Comparison of ENCODE assay signal across 10 cellular contexts in genomic region chr7:74604326-74605020, GRCh38. TPM values are rescaled to one million over a fixed set of nuclear protein-coding genes. Genes with fewer than 3 reads are reported as not detected.
DNase-seq lines count a peak whose midpoint lies in the region; ATAC-seq and TF ChIP-seq lines count a peak whose summit lies in the region.
"Had no signal": no experiment of that assay in that cellular context is flagged by ENCODE, and none has a peak within 500 bp of the region (broad histone marks: within the 10 kb centered on the region; RNA-seq: fewer than 3 reads in every experiment).

No MANE protein-coding gene starts in this region.

- TF ChIP-seq RAD21 in Ishikawa (IDR thresholded peaks at IDR 0.05; ENCODE audit: low read depth) = no peak

- no peak for TF ChIP-seq POLR2A in GM18505 (IDR thresholded peaks at IDR 0.05; ENCODE audit: borderline replicate concordance, extremely low read depth, insufficient read depth, insufficient read length)

- H3K9me3 ChIP-seq in CD4-positive, CD25-positive, alpha-beta regulatory T cell (ENCODE audit: control insufficient read depth in 2 of 2, low read length in 2 of 2) = no peaks in the 10 kb centered on the region
- H3K9me3 ChIP-seq in ectodermal cell (ENCODE audit: control insufficient read depth, low read length) = no peaks in the 10 kb centered on the region

- H3K27me3 ChIP-seq in CD4-positive, CD25-positive, alpha-beta regulatory T cell (ENCODE audit: control insufficient read depth, insufficient read depth, low read length) = no peaks in the 10 kb centered on the region
- H3K27me3 ChIP-seq in ectodermal cell (ENCODE audit: control insufficient read depth, insufficient read depth, low read length, poor library complexity, severe bottlenecking) = no peaks in the 10 kb centered on the region

- no peak overlapping the region for H3K4me3 ChIP-seq in CD4-positive, CD25-positive, alpha-beta regulatory T cell (ENCODE audit: low read depth, low read length)
- no peak overlapping the region for H3K4me3 ChIP-seq in ectodermal cell (ENCODE audit: insufficient read depth, low read depth, low read length)

- H3K36me3 Mint-ChIP-seq in CD4-positive, CD25-positive, alpha-beta regulatory T cell = no peaks in the 10 kb centered on the region
- H3K36me3 Mint-ChIP-seq in nephron progenitor cell (ENCODE audit: low read depth) = peaks cover 33% of the 10 kb centered on the region

- TF ChIP-seq CTCF in nephron progenitor cell (IDR thresholded peaks at IDR 0.05) = no peak

- H3K36me3 ChIP-seq in CD4-positive, CD25-positive, alpha-beta regulatory T cell (ENCODE audit: control insufficient read depth, insufficient read depth, low read length) = no peaks in the 10 kb centered on the region
- H3K36me3 ChIP-seq in ectodermal cell (ENCODE audit: control insufficient read depth, insufficient read depth, low read length) = peaks cover 11% of the 10 kb centered on the region

- no peaks in the 10 kb centered on the region for H3K27me3 Mint-ChIP-seq in CD4-positive, CD25-positive, alpha-beta regulatory T cell
- H3K27me3 Mint-ChIP-seq in nephron progenitor cell (ENCODE audit: low read depth, poor library complexity) = no peaks in the 10 kb centered on the region

- peak overlapping the region in 1 of 3 donors; percentile 40 for H3K27ac Mint-ChIP-seq in CD4-positive, CD25-positive, alpha-beta regulatory T cell
- peak overlapping the region; percentile 66 for H3K27ac Mint-ChIP-seq in nephron progenitor cell
- H3K27ac Mint-ChIP-seq: activated CD4-positive, alpha-beta memory T cell treated with anti-CD3 and anti-CD28 coated beads, Interleukin-2, amount 10 ng/mL, durations not matched to agents 7 days and 5 days had no signal

- no peak for ATAC-seq in CD4-positive, CD25-positive, alpha-beta regulatory T cell (ENCODE audit: low read depth in 2 of 2)
- ATAC-seq in HG02571 (IDR thresholded peaks at IDR 0.05; ENCODE audit: unreplicated experiment) (no peak), GM18505 (IDR thresholded peaks at IDR 0.05; ENCODE audit: unreplicated experiment) (no peak)

- WGBS in ectodermal cell, 2 experiments = 96 to 97% methylated on average over 7 of the region's 7 CpGs

- peak overlapping the region; percentile 35 to 75 (median 52) for H3K4me3 Mint-ChIP-seq in CD4-positive, CD25-positive, alpha-beta regulatory T cell
- H3K4me3 Mint-ChIP-seq in nephron progenitor cell = no peak overlapping the region
- H3K4me3 Mint-ChIP-seq: activated CD4-positive, alpha-beta memory T cell treated with anti-CD3 and anti-CD28 coated beads, Interleukin-2, amount 10 ng/mL, durations not matched to agents 7 days and 5 days had no signal

- no peak for TF ChIP-seq EP300 in Ishikawa (IDR thresholded peaks at IDR 0.05; ENCODE audit: borderline replicate concordance)

- no peak overlapping the region for H3K27ac ChIP-seq in CD4-positive, CD25-positive, alpha-beta regulatory T cell (ENCODE audit: insufficient read depth, low read length, poor library complexity, severe bottlenecking)
- peak overlapping the region; percentile 16 for H3K27ac ChIP-seq in ectodermal cell (ENCODE audit: insufficient read depth, low read depth, low read length, poor library complexity, severe bottlenecking)

- peaks cover 16% of the 10 kb centered on the region for H3K4me1 ChIP-seq in CD4-positive, CD25-positive, alpha-beta regulatory T cell (ENCODE audit: control insufficient read depth, insufficient read depth, low read length, poor library complexity, severe bottlenecking)
- H3K4me1 ChIP-seq in ectodermal cell (ENCODE audit: control insufficient read depth, insufficient read depth, low read length) = no peaks in the 10 kb centered on the region

- H3K9me3 Mint-ChIP-seq in CD4-positive, CD25-positive, alpha-beta regulatory T cell = no peaks in the 10 kb centered on the region
- no peaks in the 10 kb centered on the region for H3K9me3 Mint-ChIP-seq in nephron progenitor cell
- H3K9me3 Mint-ChIP-seq: activated CD4-positive, alpha-beta memory T cell treated with anti-CD3 and anti-CD28 coated beads, Interleukin-2, amount 10 ng/mL, durations not matched to agents 7 days and 5 days had no signal

- peaks cover 0 to 21% (median 6%) of the 10 kb centered on the region in 4 donors for H3K4me1 Mint-ChIP-seq in CD4-positive, CD25-positive, alpha-beta regulatory T cell
- peaks cover 20% of the 10 kb centered on the region for H3K4me1 Mint-ChIP-seq in nephron progenitor cell

- DNase-seq in CD4-positive, CD25-positive, alpha-beta regulatory T cell = no peak
- no peak for DNase-seq in nephron progenitor cell
- no peak for DNase-seq in SKM-1 treated with dmso at 0.1 percent for 144 hours (lab: John Stamatoyannopoulos, UW; ENCODE audit: unreplicated experiment)
- no peak for DNase-seq in glomerular visceral epithelial cell (ENCODE audit: extremely low spot score)
- DNase-seq: activated CD4-positive, alpha-beta memory T cell treated with anti-CD3 and anti-CD28 coated beads, Interleukin-2, amount 10 ng/mL, durations not matched to agents 7 days and 5 days; occipital lobe had no signal

TF ChIP-seq in Ishikawa, 13 proteins besides CTCF, POLR2A, EP300 and RAD21:
- no peak for TF ChIP-seq TCF12 (IDR thresholded peaks at IDR 0.05; ENCODE audit: low read depth)
- TF ChIP-seq NFIC (IDR thresholded peaks at IDR 0.05) = peak; percentile 14; the same call in 1 of the 2 replicates
TF ChIP-seq in Ishikawa: peak in this region for 1.

RNA-seq across cellular contexts. Expression of gene GTF2I, which starts 53.0 kb away (rescaled TPM):
- 125 TPM for total RNA-seq in CD4-positive, CD25-positive, alpha-beta regulatory T cell
- polyA plus RNA-seq in CD4-positive, CD25-positive, alpha-beta regulatory T cell = 10 to 100 TPM; 37.7 to 47.6 (median 40.6) TPM
- polyA plus RNA-seq in ectodermal cell (2013, experiment 1 of 4) = 323 TPM
- polyA plus RNA-seq in ectodermal cell (2013, experiment 2 of 4) = 337 TPM
- 254 TPM for polyA plus RNA-seq in ectodermal cell (2013, experiment 3 of 4)
- 274 TPM for polyA plus RNA-seq in ectodermal cell (2013, experiment 4 of 4)
